In genomic region chr10:49109669-49110335, GRCh38 we compare ENCODE assay signal across 3 cellular contexts.
TF ChIP-seq lines count a peak whose summit lies in the region.

No MANE protein-coding gene starts in this region.

TF ChIP-seq in liver, 16 proteins besides CTCF, POLR2A, EP300 and RAD21:
- TF ChIP-seq FOXA1 (IDR thresholded peaks at IDR 0.05) (no peak), MAX (IDR thresholded peaks at IDR 0.05) (no peak), NR2F2 (IDR thresholded peaks at IDR 0.05) (peak; percentile 45)

TF ChIP-seq in HepG2, 621 proteins besides CTCF, POLR2A, EP300 and RAD21 (continues in another document):
- TF ChIP-seq MEIS1 (CRISPR knock-in tag; IDR thresholded peaks at IDR 0.05; ENCODE audit: borderline replicate concordance) (no peak), ZBTB40 (IDR thresholded peaks at IDR 0.05) (no peak), ZBTB40 (CRISPR knock-in tag; IDR thresholded peaks at IDR 0.05) (no peak), HNF4G (IDR thresholded peaks at IDR 0.05; ENCODE audit: borderline replicate concordance, low read depth, low read length) (no peak), HNF4G (CRISPR knock-in tag; IDR thresholded peaks at IDR 0.05; ENCODE audit: borderline replicate concordance, low read depth) (no peak), FOSL2 (CRISPR knock-in tag; IDR thresholded peaks at IDR 0.05) (no peak), NFKB2 (CRISPR knock-in tag; IDR thresholded peaks at IDR 0.05; ENCODE audit: borderline replicate concordance) (no peak), ZFAT (CRISPR knock-in tag; conservative IDR thresholded peaks at IDR 0.05) (no peak), ZNF501 (CRISPR knock-in tag; IDR thresholded peaks at IDR 0.05) (no peak), FOXP4 (CRISPR knock-in tag; IDR thresholded peaks at IDR 0.05) (no peak), SKI (IDR thresholded peaks at IDR 0.05; ENCODE audit: partially characterized antibody) (no peak), KAT7 (CRISPR knock-in tag; IDR thresholded peaks at IDR 0.05; ENCODE audit: borderline replicate concordance) (no peak), ARID3A (IDR thresholded peaks at IDR 0.05; ENCODE audit: low read depth, low read length) (no peak), KDM1A (CRISPR knock-in tag; IDR thresholded peaks at IDR 0.05) (no peak), RBAK (CRISPR knock-in tag; IDR thresholded peaks at IDR 0.05) (no peak), KLF12 (CRISPR knock-in tag; IDR thresholded peaks at IDR 0.05; ENCODE audit: borderline replicate concordance) (no peak)

TF ChIP-seq in HEK293T, 16 proteins besides CTCF, POLR2A, EP300 and RAD21:
- TF ChIP-seq NFRKB (IDR thresholded peaks at IDR 0.05) (no peak), L3MBTL2 (conservative IDR thresholded peaks at IDR 0.05) (no peak), PKNOX1 (IDR thresholded peaks at IDR 0.05) (no peak), LEF1 (IDR thresholded peaks at IDR 0.05; ENCODE audit: borderline replicate concordance) (no peak), HDGF (IDR thresholded peaks at IDR 0.05; ENCODE audit: borderline replicate concordance) (no peak)
